18 cellular contexts compared by ENCODE assay signal in genomic region chr15:28097656-28098359, GRCh38. TPM values are rescaled to one million over a fixed set of nuclear protein-coding genes. Genes with fewer than 3 reads are reported as not detected.
A peak's percentile ranks its signal among the peaks of the same experiment; 100 is the strongest.
DNase-seq lines count a peak whose midpoint lies in the region; ATAC-seq and TF ChIP-seq lines count a peak whose summit lies in the region.
"Had no signal": no experiment of that assay in that cellular context is flagged by ENCODE, and none has a peak within 500 bp of the region (broad histone marks: within the 10 kb centered on the region; RNA-seq: fewer than 3 reads in every experiment).

No MANE protein-coding gene starts in this region.

- intact Hi-C loops in sciatic nerve (cut with DNase I) (loop anchor here (10.0 kb wide), 1 partner anchor 1083 kb away; no protein-coding TSS in a partner anchor), spleen (cut with DNase I; ENCODE audit: low total_unique reads) (no loop called here)

- H2AFZ ChIP-seq in KMS-11 (ENCODE audit: low read depth): no peak overlapping the region

- H4K20me1 ChIP-seq in KMS-11 (ENCODE audit: insufficient read depth): no peaks in the 10 kb centered on the region

- H3K9ac ChIP-seq in KMS-11: no peak overlapping the region
- H3K9ac ChIP-seq: parathyroid adenoma had no signal

- H3K4me3 ChIP-seq in KMS-11 (IDR thresholded peaks at IDR 0.05; ENCODE audit: insufficient read depth, low read depth, low read length) (no peak overlapping the region), coronary artery (no peak overlapping the region), spleen (peak overlapping the region in 1 of 8 donors; percentile 61)

- no peak overlapping the region for H3K27ac ChIP-seq in KMS-11
- peak overlapping the region in 1 of 2 donors; percentile 91 for H3K27ac ChIP-seq in coronary artery
- no peak overlapping the region for H3K27ac ChIP-seq in spleen
- H3K27ac ChIP-seq: HL-60, parathyroid adenoma had no signal

- peak overlapping the region; percentile 50 for H3K4me2 ChIP-seq in KMS-11

- DNase-seq in activated CD8-positive, alpha-beta memory T cell treated with anti-CD3 and anti-CD28 coated beads for 24 hours: peak; percentile 53
- DNase-seq in activated CD8-positive, alpha-beta memory T cell treated with anti-CD3 and anti-CD28 coated beads, Interleukin-2, amount 50 U/mL, for 4 hours: no peak
- DNase-seq in coronary artery (ENCODE audit: low spot score): peak; percentile 58
- DNase-seq in sciatic nerve (ENCODE audit: low spot score): peak; percentile 40
- no peak for DNase-seq in NCI-H526 treated with DMSO at 0.1 percent for 48 hours (lab: John Stamatoyannopoulos, UW)
- no peak for DNase-seq in kidney tubule cell (ENCODE audit: low spot score)
- no peak for DNase-seq in spleen
- DNase-seq: activated gamma-delta T cell; cerebellar nuclear complex; DND-41; SHP77 treated with DMSO at 0.1 percent for 48 hours; stimulated activated CD4-positive, alpha-beta T cell treated with anti-CD3 and anti-CD28 coated beads, Interleukin-2, amount 100 ng/mL, for 24 hours had no signal

- ATAC-seq in sciatic nerve: no peak

- H3K9me3 ChIP-seq in spleen: peaks cover 0 to 6% (median 0%) of the 10 kb centered on the region in 8 donors

- 79 to 86% (median 83%) methylated on average over 5 of the region's 5 CpGs for WGBS in spleen, 5 donors

- no peaks in the 10 kb centered on the region for H3K27me3 ChIP-seq in KMS-11 (ENCODE audit: insufficient read depth, low read depth)
- H3K27me3 ChIP-seq in spleen (replicated peaks in 1 of 7): peaks cover 0 to 100% (median 65%) of the 10 kb centered on the region in 7 donors

- TF ChIP-seq CTCF in KMS-11 (conservative IDR thresholded peaks at IDR 0.05; ENCODE audit: low read depth, low read length) (no peak), coronary artery (IDR thresholded peaks at IDR 0.05) (no peak), spleen (IDR thresholded peaks at IDR 0.05 in 8 of 11, conservative IDR thresholded peaks at IDR 0.05 in 3 of 11) (no peak)

- TF ChIP-seq POLR2A in spleen (IDR thresholded peaks at IDR 0.05): no peak

- H3K4me1 ChIP-seq in KMS-11 (ENCODE audit: low read depth, poor library complexity, severe bottlenecking) (peaks cover 14% of the 10 kb centered on the region), spleen (peaks cover 30 to 61% (median 52%) of the 10 kb centered on the region in 6 donors)
- H3K4me1 ChIP-seq: parathyroid adenoma had no signal

- H3K36me3 ChIP-seq in KMS-11 (ENCODE audit: insufficient read depth) (no peaks in the 10 kb centered on the region), spleen (no peaks in the 10 kb centered on the region)

- no peaks in the 10 kb centered on the region for H3K79me2 ChIP-seq in KMS-11 (ENCODE audit: insufficient read depth, low read depth)
- H3K79me2 ChIP-seq: parathyroid adenoma had no signal

RNA-seq across cellular contexts. Expression of gene OCA2, which starts 1.3 kb away (rescaled TPM):
- total RNA-seq in sciatic nerve (0.98 TPM), spleen (1 to 10 TPM in 4 of 7 donors, under 1 TPM in 3; 0.39 to 3.0 (median 1.0) TPM)
- polyA plus RNA-seq in spleen: 1 to 10 TPM in 1 of 3 donors, under 1 TPM in 2; 0.86 to 1.2 (median 1.00) TPM
- total RNA-seq: lung microvascular endothelial cell, M059J had no signal
- polyA plus RNA-seq: AG04450 had no signal

Comparison
In these comparisons a context has a peak if more than half of its experiments do, and no peak if none do; other contexts are left out.
1. DNase-seq: peak in activated CD8-positive, alpha-beta memory T cell treated with anti-CD3 and anti-CD28 coated beads for 24 hours (single experiment), coronary artery (single experiment) and sciatic nerve (single experiment); none in activated CD8-positive, alpha-beta memory T cell treated with anti-CD3 and anti-CD28 coated beads, Interleukin-2, amount 50 U/mL, for 4 hours (single experiment), NCI-H526 treated with DMSO at 0.1 percent for 48 hours (single experiment), kidney tubule cell (single experiment) and spleen (single experiment).